Comparison of ENCODE assay signal across 18 cellular contexts in the genomic region with DNA sequence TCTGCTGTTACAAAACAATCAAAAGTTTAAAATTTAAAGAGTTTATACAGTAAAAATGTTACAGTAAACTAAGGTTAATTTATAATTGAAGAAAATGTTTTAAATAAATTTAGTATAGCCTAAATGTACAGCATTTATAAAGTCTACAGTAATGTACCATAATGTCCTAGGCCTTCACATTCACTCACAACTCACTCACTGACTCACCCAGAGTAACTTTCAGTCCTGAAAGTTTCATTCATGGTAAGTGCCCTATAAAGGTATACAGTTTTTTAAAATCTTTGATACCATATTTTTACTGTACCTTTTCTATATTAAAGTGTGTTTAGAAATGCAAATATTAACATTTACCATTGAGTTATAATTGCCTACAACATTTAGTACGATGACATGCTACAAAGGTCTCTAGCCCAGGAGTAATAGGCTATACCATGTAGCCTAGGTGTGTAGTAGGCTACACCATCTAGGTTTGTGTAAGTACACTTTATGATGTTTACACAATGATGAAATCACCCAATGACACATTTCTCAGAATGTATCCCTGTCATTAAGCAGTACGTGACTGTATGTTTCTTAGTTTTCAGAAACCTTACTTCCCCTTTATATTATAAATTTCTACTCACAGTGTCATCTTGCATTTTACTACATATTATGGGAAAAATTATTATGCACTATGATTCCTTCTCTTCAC.
A peak's percentile ranks its signal among the peaks of the same experiment; 100 is the strongest.
DNase-seq lines count a peak whose midpoint lies in the region; ATAC-seq and TF ChIP-seq lines count a peak whose summit lies in the region.
"Had no signal": no experiment of that assay in that cellular context is flagged by ENCODE, and none has a peak within 500 bp of the region (broad histone marks: within the 10 kb centered on the region; RNA-seq: fewer than 3 reads in every experiment).

No MANE protein-coding gene starts in this region.

- no peaks in the 10 kb centered on the region for H3K36me3 ChIP-seq in osteoblast (ENCODE audit: insufficient read depth, low read length)

- no peaks in the 10 kb centered on the region for H3K27me3 ChIP-seq in osteoblast (ENCODE audit: insufficient read depth, low read length)

- ATAC-seq in HG03521 (IDR thresholded peaks at IDR 0.05; ENCODE audit: unreplicated experiment), result no peak
- no peak for ATAC-seq in HG03342 (IDR thresholded peaks at IDR 0.05; ENCODE audit: unreplicated experiment)
- ATAC-seq: GM23338, HCT116, SK-N-SH treated with all-trans-retinoic acid at 6 μM for 48 hours had no signal

- H3K79me2 ChIP-seq in osteoblast (ENCODE audit: insufficient read depth, low read length), result no peaks in the 10 kb centered on the region

- no peak overlapping the region for H3K4me3 ChIP-seq in epithelial cell of esophagus (ENCODE audit: low read length)
- H3K4me3 ChIP-seq in osteoblast (ENCODE audit: insufficient read depth, low read length), result no peak overlapping the region
- no peak overlapping the region for H3K4me3 ChIP-seq in coronary artery
- H3K4me3 ChIP-seq: GM23338, PC-9 had no signal

- no peak overlapping the region for H3K27ac ChIP-seq in osteoblast (ENCODE audit: low read depth, low read length)
- H3K27ac ChIP-seq in coronary artery, result no peak overlapping the region
- H3K27ac ChIP-seq: PC-9 had no signal

- no peaks in the 10 kb centered on the region for H3K4me1 ChIP-seq in osteoblast (ENCODE audit: insufficient read depth, low read length)

- no peak overlapping the region for H3K4me2 ChIP-seq in osteoblast (ENCODE audit: insufficient read depth, low read length)
- H3K4me2 ChIP-seq: GM23338, PC-9 had no signal

- H3K9me3 ChIP-seq in osteoblast (ENCODE audit: low read depth, low read length), result no peaks in the 10 kb centered on the region

- no peaks in the 10 kb centered on the region for H4K20me1 ChIP-seq in osteoblast (ENCODE audit: insufficient read depth, low read length)

- TF ChIP-seq CTCF in epithelial cell of esophagus (IDR thresholded peaks at IDR 0.05; ENCODE audit: insufficient read depth, low read depth, low read length, missing control alignments) (no peak), osteoblast (IDR thresholded peaks at IDR 0.05; ENCODE audit: extremely low read depth, low read depth, low read length) (no peak), coronary artery (IDR thresholded peaks at IDR 0.05) (no peak)

- peak; percentile 24 for DNase-seq in SIG-M5 treated with dmso at 0.1 percent for 504 hours (lab: John Stamatoyannopoulos, UW; ENCODE audit: unreplicated experiment)
- no peak for DNase-seq in SIG-M5 (lab: John Stamatoyannopoulos, UW)
- DNase-seq in NCI-H69 (lab: John Stamatoyannopoulos, UW), result peak; percentile 36
- DNase-seq in epithelial cell of esophagus (ENCODE audit: low read depth), result peak; percentile 50
- DNase-seq in osteoblast (ENCODE audit: insufficient read length, low spot score, missing footprints), result no peak
- DNase-seq in coronary artery (ENCODE audit: low spot score), result no peak
- DNase-seq: C1 segment of cervical spinal cord, NCI-H1105, NCI-H1694 treated with DMSO at 0.1 percent for 48 hours, NCI-H446, NCI-H82, PC-9, T-helper 1 cell had no signal

- peak overlapping the region; percentile 33 for H2AFZ ChIP-seq in osteoblast (ENCODE audit: low read length)
- H2AFZ ChIP-seq: GM23338, PC-9 had no signal

Comparison
In these comparisons a context has a peak if more than half of its experiments do, and no peak if none do; other contexts are left out.
1. DNase-seq: peak in SIG-M5 treated with dmso at 0.1 percent for 504 hours (single experiment), NCI-H69 (single experiment) and epithelial cell of esophagus (single experiment); none in SIG-M5 (single experiment), osteoblast (single experiment) and coronary artery (single experiment).